In genomic region chr2:19955544-19956422, GRCh38 we compare ENCODE assay signal across 8 cellular contexts. TPM values are rescaled to one million over a fixed set of nuclear protein-coding genes. Genes with fewer than 3 reads are reported as not detected.
DNase-seq lines count a peak whose midpoint lies in the region; ATAC-seq lines count a peak whose summit lies in the region.

No MANE protein-coding gene starts in this region.

- H3K27me3 Mint-ChIP-seq in T-cell = no peaks in the 10 kb centered on the region

- no peaks in the 10 kb centered on the region for H3K27me3 ChIP-seq in iPS DF 6.9 (ENCODE audit: control insufficient read depth, insufficient read depth, low read length)

- no peaks in the 10 kb centered on the region for H3K4me1 ChIP-seq in iPS DF 6.9 (ENCODE audit: control insufficient read depth, insufficient read depth, low read length)

- H3K36me3 Mint-ChIP-seq in T-cell = peaks cover 21% of the 10 kb centered on the region

- H3K9me3 ChIP-seq in iPS DF 6.9 (ENCODE audit: control insufficient read depth, insufficient read depth, low read length) = no peaks in the 10 kb centered on the region

- no peak overlapping the region for H3K27ac ChIP-seq in iPS DF 6.9 (ENCODE audit: low read length)

- 100% methylated on average over 2 of the region's 6 CpGs for WGBS in iPS DF 6.9 (ENCODE audit: insufficient coverage, insufficient read length)

- no peaks in the 10 kb centered on the region for H3K4me1 Mint-ChIP-seq in T-cell

- POLR2A ChIA-PET in T-cell (lab: Charles Lee) = no interaction called here

- CTCF ChIA-PET in T-cell (lab: Charles Lee) = interaction anchor here (0.7 to 2.2 kb wide), 7 partner anchors 60 to 456 kb away, joined by 3 to 14 read pairs (median 4); no protein-coding TSS in a partner anchor

- no peaks in the 10 kb centered on the region for H3K9me3 Mint-ChIP-seq in T-cell

- peak; percentile 34 for DNase-seq in activated gamma-delta T cell treated with Interleukin-2 at 50 U/mL for 16 hours
- DNase-seq in activated gamma-delta T cell (lab: John Stamatoyannopoulos, UW) = no peak
- DNase-seq in NCI-H1105 treated with DMSO at 0.1 percent for 48 hours (lab: John Stamatoyannopoulos, UW) = peak; percentile 58
- peak in 31 of 34 experiments; percentile 3 to 46 (median 25) for DNase-seq in T-cell
- peak; percentile 10 for DNase-seq in brain pericyte (ENCODE audit: low read depth, low spot score)
- peak; percentile 37 for DNase-seq in iPS DF 6.9 (ENCODE audit: low read depth, low spot score)
- DNase-seq in stimulated activated CD4-positive, alpha-beta T cell treated with anti-CD3 and anti-CD28 coated beads, Interleukin-12 subunit alpha, Interleukin-12 subunit beta, amount 100 ng/mL, for 48 hours (ENCODE audit: low read depth in 2 of 3, low spot score in 1 of 3) = peak; percentile 3 to 17 (median 12)

- ATAC-seq in HG02642 (IDR thresholded peaks at IDR 0.05; ENCODE audit: poor library complexity, unreplicated experiment) (peak; percentile 85), T-cell (replicated peaks in 1 of 4) (peak; percentile 63 to 83 (median 78))

- no peaks in the 10 kb centered on the region for H3K36me3 ChIP-seq in iPS DF 6.9 (ENCODE audit: control insufficient read depth, insufficient read depth, low read length)

- no peak overlapping the region for H3K4me3 Mint-ChIP-seq in T-cell

- no peak overlapping the region for H3K4me3 ChIP-seq in iPS DF 6.9 (ENCODE audit: low read length)

- H3K27ac Mint-ChIP-seq in T-cell = no peak overlapping the region

RNA-seq across cellular contexts. Expression of gene WDR35, which starts 34.1 kb away (rescaled TPM):
- total RNA-seq in T-cell = 1 to 10 TPM; 3.7 to 5.7 (median 4.9) TPM

RNA-seq across cellular contexts. Expression of gene TTC32, which starts 54.0 kb away (rescaled TPM):
- 10 to 100 TPM; 35.1 to 44.6 (median 40.0) TPM for total RNA-seq in T-cell

RNA-seq across cellular contexts. Expression of gene MATN3, which starts 56.7 kb away (rescaled TPM):
- under 1 TPM in 2 of 5 donors, not detected in 3; 0.23 to 0.28 TPM for total RNA-seq in T-cell
